ENCODE assay signal across 30 cellular contexts in genomic region chr3:118466795-118467330, GRCh38.
"Had no signal": no experiment of that assay in that cellular context is flagged by ENCODE, and none has a peak within 500 bp of the region (broad histone marks: within the 10 kb centered on the region; RNA-seq: fewer than 3 reads in every experiment).

No MANE protein-coding gene starts in this region.

- H3K36me3 ChIP-seq: Peyer's patch, SJSA1 had no signal

- ATAC-seq: PC-3, SK-N-SH treated with all-trans-retinoic acid at 6 μM for 48 hours had no signal

- DNase-seq: Kasumi-1, MM.1S, MV-4-11, NCI-H1092, NCI-H1105, NCI-H1417 treated with DMSO at 0.1 percent for 48 hours, NCI-H1436 treated with DMSO at 0.1 percent for 48 hours, NCI-H1694 treated with DMSO at 0.1 percent for 48 hours, NCI-H187 treated with DMSO at 0.1 percent for 48 hours, NCI-H2029, NCI-H2081, NCI-H2171 treated with DMSO at 0.1 percent for 48 hours, NCI-H2227 treated with DMSO at 0.1 percent for 48 hours, NCI-H345, NCI-H446, NCI-H510A treated with DMSO at 0.1 percent for 48 hours, NCI-H524 treated with DMSO at 0.1 percent for 48 hours, NCI-H526 treated with DMSO at 0.1 percent for 48 hours, NCI-H774, OCI-M1, PC-3, Peyer's patch, Right ventricle myocardium superior, RPMI8226, SHP77 treated with DMSO at 0.1 percent for 48 hours, T-helper 1 cell had no signal

- H3K4me1 ChIP-seq: Peyer's patch had no signal

- H3K4me3 Mint-ChIP-seq: T-helper 1 cell treated with Interleukin-12 subunit alpha and Interleukin-12 subunit beta and Interleukin-4 antibody, amounts not matched to agents 30 μg/mL and 1 μg/mL, for 36 hours had no signal

- H3K27me3 ChIP-seq: Peyer's patch, SJSA1 had no signal

- H3K9me3 Mint-ChIP-seq: T-helper 1 cell treated with Interleukin-12 subunit alpha and Interleukin-12 subunit beta and Interleukin-4 antibody, amounts not matched to agents 30 μg/mL and 1 μg/mL, for 36 hours had no signal

- H3K27ac Mint-ChIP-seq: T-helper 1 cell treated with Interleukin-12 subunit alpha and Interleukin-12 subunit beta and Interleukin-4 antibody, amounts not matched to agents 30 μg/mL and 1 μg/mL, for 36 hours had no signal

- H3K4me3 ChIP-seq: Peyer's patch, SJSA1, SK-N-MC had no signal

- H3K9me3 ChIP-seq: Peyer's patch, SJSA1 had no signal
